1 cellular context compared by ENCODE assay signal in the genomic region with DNA sequence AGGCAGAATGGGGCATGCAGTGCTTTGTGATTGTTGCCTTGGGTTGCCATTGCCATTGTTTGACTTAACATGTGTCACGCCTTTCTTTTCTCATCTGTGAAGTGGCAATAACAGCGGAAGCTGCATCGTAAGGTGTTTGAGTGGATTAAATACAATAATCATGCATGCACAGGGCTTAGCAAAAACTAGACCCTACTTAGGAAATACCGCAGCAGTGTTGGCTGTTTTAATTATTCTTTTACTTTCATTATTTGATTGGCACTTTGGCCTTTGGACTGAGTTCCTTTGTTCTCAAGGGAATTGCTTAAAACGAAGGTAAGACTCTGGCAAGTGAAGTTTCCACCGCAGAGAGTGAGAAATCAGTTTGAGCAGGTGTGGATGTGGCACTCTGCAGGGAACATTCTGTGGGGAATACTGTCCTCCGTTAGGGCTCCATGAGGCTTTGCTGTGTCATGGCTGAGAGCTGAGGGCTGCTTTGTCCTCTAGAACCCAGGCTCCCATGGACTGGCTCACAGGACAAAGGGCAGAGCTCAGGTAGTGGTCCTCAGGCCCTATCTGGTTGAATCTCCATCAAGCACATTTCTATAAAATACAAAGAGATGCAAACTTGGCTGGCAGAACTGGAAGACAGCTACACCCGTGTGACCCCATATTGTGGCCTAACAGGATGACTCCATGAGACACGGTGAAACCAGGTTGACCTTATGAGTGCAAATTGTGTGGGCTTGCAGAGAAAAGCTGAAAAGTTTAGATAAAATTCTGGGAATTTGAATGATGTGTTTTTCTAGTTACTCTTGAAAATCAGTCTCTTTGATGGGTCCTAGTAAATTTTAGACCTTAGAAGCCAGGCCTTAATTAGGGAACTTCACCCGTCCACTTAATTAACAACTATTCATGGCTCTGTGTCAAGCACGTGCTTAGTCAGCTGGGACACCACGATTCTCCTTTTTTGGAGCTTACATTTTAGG.
TF ChIP-seq lines count a peak whose summit lies in the region.

No MANE protein-coding gene starts in this region.

TF ChIP-seq in endothelial cell of umbilical vein, 7 proteins besides CTCF, POLR2A, EP300 and RAD21:
- TF ChIP-seq GATA2 (IDR thresholded peaks at IDR 0.05; ENCODE audit: insufficient read depth, insufficient read length, low read depth, low read length), result no peak
TF ChIP-seq in endothelial cell of umbilical vein: peak in this region for 0.
